ENCODE assay signal across 24 cellular contexts in the genomic region with DNA sequence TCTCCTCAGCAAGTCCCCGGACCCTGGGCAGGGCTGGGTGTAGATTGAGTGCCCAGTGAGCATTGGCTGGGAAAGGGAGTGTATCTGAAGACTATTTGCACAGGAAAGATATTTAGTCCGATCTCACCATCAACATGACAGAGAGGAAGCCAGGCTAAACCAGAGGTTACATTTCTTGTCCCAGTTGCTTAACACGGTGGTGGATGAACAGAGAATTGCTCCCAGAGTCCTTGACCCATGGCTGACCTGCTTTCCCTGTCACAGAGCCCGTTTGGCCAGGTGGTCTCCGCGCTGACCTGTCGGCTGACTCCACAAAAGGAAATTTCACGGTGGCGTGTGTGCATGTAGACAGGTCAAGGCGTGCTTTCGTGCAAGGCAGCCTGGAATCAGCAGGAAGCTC.
"Had no signal": no experiment of that assay in that cellular context is flagged by ENCODE, and none has a peak within 500 bp of the region (broad histone marks: within the 10 kb centered on the region; RNA-seq: fewer than 3 reads in every experiment).

No MANE protein-coding gene starts in this region.

- H3K27ac ChIP-seq: ascending aorta, esophagus muscularis mucosa, pancreas, psoas muscle, stomach, thyroid gland, upper lobe of right lung had no signal

- ATAC-seq: left ventricle myocardium superior; psoas muscle; stimulated activated naive B cell treated with anti-CD40 and anti-IgM and Interleukin-4, amounts not matched to agents 10 μg/mL and 1 μg/mL and 100 μg/mL, for 72 hours had no signal

- H3K27me3 ChIP-seq: ascending aorta, pancreas, thyroid gland, upper lobe of right lung had no signal

- H3K4me3 ChIP-seq: ascending aorta, esophagus muscularis mucosa, pancreas, psoas muscle, stomach, thyroid gland, upper lobe of right lung had no signal

- H3K9me3 ChIP-seq: ascending aorta, esophagus muscularis mucosa, pancreas, psoas muscle, stomach, thyroid gland, upper lobe of right lung had no signal

- H3K4me1 ChIP-seq: ascending aorta, esophagus muscularis mucosa, pancreas, psoas muscle, thyroid gland, upper lobe of right lung had no signal

- H3K36me3 ChIP-seq: ascending aorta, esophagus muscularis mucosa, pancreas, stomach, thyroid gland, upper lobe of right lung had no signal

- DNase-seq: activated CD4-positive, alpha-beta memory T cell treated with anti-CD3 and anti-CD28 coated beads, Interleukin-2, amount 10 ng/mL, durations not matched to agents 7 days and 5 days; activated CD4-positive, alpha-beta T cell treated with anti-CD3 and anti-CD28 coated beads for 1 hour; activated CD4-positive, alpha-beta T cell treated with anti-CD3 and anti-CD28 coated beads, Interleukin-2, amount 10 ng/mL, durations not matched to agents 7 days and 5 days; activated CD8-positive, alpha-beta memory T cell treated with anti-CD3 and anti-CD28 coated beads, Interleukin-2, amount 50 U/mL, for 48 hours; activated gamma-delta T cell; activated naive CD4-positive, alpha-beta T cell treated with anti-CD3 and anti-CD28 coated beads, Interleukin-2, amount 10 ng/mL, durations not matched to agents 7 days and 5 days; activated naive CD8-positive, alpha-beta T cell treated with anti-CD3 and anti-CD28 coated beads, Interleukin-2, amount 10 ng/mL, durations not matched to agents 7 days and 5 days; activated T-cell treated with anti-CD3 and anti-CD28 coated beads, Interleukin-2, amount 50 U/mL, for 24 hours; central memory CD4-positive, alpha-beta T cell; endodermal cell; foreskin melanocyte; left ventricle myocardium superior; naive B cell; pancreas; psoas muscle; stimulated activated CD4-positive, alpha-beta T cell treated with anti-CD3 and anti-CD28 coated beads, Interleukin-15, amount 100 ng/mL, for 24 hours; stimulated activated CD4-positive, alpha-beta T cell treated with anti-CD3 and anti-CD28 coated beads, Interleukin-2, amount 100 ng/mL, for 24 hours; stimulated activated naive B cell treated with anti-CD40 and anti-IgM and Interleukin-4, amounts not matched to agents 10 μg/mL and 1 μg/mL and 100 μg/mL, for 72 hours; stomach; T-helper 9 cell; thyroid gland; upper lobe of right lung had no signal
